In the genomic region with DNA sequence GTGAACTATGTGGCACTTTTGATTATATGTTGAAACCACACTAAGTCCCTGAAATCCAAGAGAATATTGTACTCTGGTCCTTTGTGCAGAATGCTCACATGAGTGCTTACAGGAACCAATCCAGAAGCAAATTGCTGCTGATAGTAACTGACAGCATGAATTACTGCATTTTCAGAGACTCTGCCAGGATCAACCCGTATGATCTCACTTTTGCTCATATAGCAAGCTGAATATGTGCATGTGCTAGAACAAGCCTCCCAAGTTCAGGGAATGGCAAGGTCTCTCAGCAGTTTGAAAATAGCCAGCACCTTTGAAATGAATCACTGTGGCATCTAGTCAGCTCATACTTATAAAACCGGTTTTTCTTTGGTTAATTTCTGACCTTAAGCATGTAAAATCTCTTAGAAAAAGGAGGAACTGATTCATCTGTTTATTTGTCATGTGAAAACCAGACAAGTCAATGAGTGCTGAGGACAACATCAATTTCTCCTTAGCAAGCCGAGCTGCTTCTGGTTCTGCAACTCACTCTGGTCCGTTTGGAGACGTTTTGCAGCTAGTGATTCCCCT, we compare ENCODE assay signal across 8 cellular contexts.
DNase-seq lines count a peak whose midpoint lies in the region; ATAC-seq and TF ChIP-seq lines count a peak whose summit lies in the region.

No MANE protein-coding gene starts in this region.

- no peaks in the 10 kb centered on the region for H3K9me3 ChIP-seq in GM23248 (ENCODE audit: low read depth)
- no peaks in the 10 kb centered on the region for H3K9me3 ChIP-seq in right lobe of liver
- H3K9me3 ChIP-seq in left ventricle myocardium inferior (replicated peaks), result no peaks in the 10 kb centered on the region
- H3K9me3 ChIP-seq in ovary, result no peaks in the 10 kb centered on the region

- H3K36me3 ChIP-seq in GM23248 (ENCODE audit: low read depth) (no peaks in the 10 kb centered on the region), right lobe of liver (no peaks in the 10 kb centered on the region), left ventricle myocardium inferior (no peaks in the 10 kb centered on the region), ovary (no peaks in the 10 kb centered on the region)

- TF ChIP-seq CTCF in GM12865 (IDR thresholded peaks at IDR 0.05; ENCODE audit: insufficient read depth, low read depth, low read length, missing control alignments), result no peak
- no peak for TF ChIP-seq CTCF in right lobe of liver (IDR thresholded peaks at IDR 0.05)
- TF ChIP-seq CTCF in left ventricle myocardium inferior (IDR thresholded peaks at IDR 0.05; ENCODE audit: borderline replicate concordance), result no peak
- TF ChIP-seq CTCF in ovary (IDR thresholded peaks at IDR 0.05), result no peak

- no peaks in the 10 kb centered on the region for H3K79me2 ChIP-seq in GM23248 (ENCODE audit: insufficient read depth)

- ATAC-seq in right lobe of liver, result peak; percentile 81 to 91 (median 85)

- H3F3A ChIP-seq in GM23248 (ENCODE audit: insufficient read depth), result peaks cover 35% of the 10 kb centered on the region

- H3K4me3 ChIP-seq in GM12865 (ENCODE audit: low read depth, low read length), result no peak overlapping the region
- peak overlapping the region; percentile 34; the same call in 1 of the 2 replicates for H3K4me3 ChIP-seq in GM23248
- no peak overlapping the region for H3K4me3 ChIP-seq in right lobe of liver
- H3K4me3 ChIP-seq in left ventricle myocardium inferior, result no peak overlapping the region
- H3K4me3 ChIP-seq in ovary, result no peak overlapping the region

- H3K4me2 ChIP-seq in GM23248 (ENCODE audit: unreplicated experiment), result peak overlapping the region; percentile 63

- H3K27me3 ChIP-seq in GM23248 (replicated peaks; ENCODE audit: insufficient read depth) (no peaks in the 10 kb centered on the region), right lobe of liver (no peaks in the 10 kb centered on the region), left ventricle myocardium inferior (ENCODE audit: low read depth) (no peaks in the 10 kb centered on the region), ovary (no peaks in the 10 kb centered on the region)

- TF ChIP-seq POLR2A in right lobe of liver (IDR thresholded peaks at IDR 0.05) (no peak), ovary (IDR thresholded peaks at IDR 0.05) (no peak)

- no peaks in the 10 kb centered on the region for H3K9me2 ChIP-seq in GM23248 (ENCODE audit: insufficient read depth)

- 2 to 3% methylated on average over 5 of the region's 5 CpGs for WGBS in GM23248 (ENCODE audit: low coverage in 1 of 2, low lambda C conversion rate in 2 of 2, missing lambda C conversion rate in 2 of 2), 2 experiments
- 29% methylated on average over 5 of the region's 5 CpGs for WGBS in right lobe of liver (ENCODE audit: insufficient coverage, low coverage, low lambda C conversion rate, missing lambda C conversion rate)
- 49 to 66% (median 64%) methylated on average over 5 of the region's 5 CpGs for WGBS in ovary, 3 donors

- TF ChIP-seq EP300 in ovary (IDR thresholded peaks at IDR 0.05), result no peak

- H3K4me1 ChIP-seq in GM23248 (ENCODE audit: insufficient read depth) (peaks cover 54% of the 10 kb centered on the region), right lobe of liver (peaks cover 0 to 6% (median 2%) of the 10 kb centered on the region in 4 donors), left ventricle myocardium inferior (no peaks in the 10 kb centered on the region), ovary (ENCODE audit: insufficient read depth) (no peaks in the 10 kb centered on the region)

- DNase-seq in GM12865 (ENCODE audit: low read depth), result peak; percentile 77
- peak; percentile 87 for DNase-seq in GM23248
- DNase-seq in OCI-M1 (lab: John Stamatoyannopoulos, UW), result peak; percentile 35
- no peak for DNase-seq in right lobe of liver
- DNase-seq in left ventricle myocardium inferior, result no peak
- no peak for DNase-seq in ovary
- no peak for DNase-seq in NCI-H526 treated with DMSO at 0.1 percent for 48 hours (lab: John Stamatoyannopoulos, UW)
- DNase-seq in NCI-H2029 treated with DMSO at 0.1 percent for 48 hours (lab: John Stamatoyannopoulos, UW), result no peak

- H3K27ac ChIP-seq in GM23248, result peak overlapping the region; percentile 64
- H3K27ac ChIP-seq in right lobe of liver, result peak overlapping the region in 2 of 3 donors; percentile 35 to 56
- no peak overlapping the region for H3K27ac ChIP-seq in left ventricle myocardium inferior (replicated peaks)
- no peak overlapping the region for H3K27ac ChIP-seq in ovary

- peak overlapping the region; percentile 58 for H2AFZ ChIP-seq in GM23248

- in situ Hi-C loops in GM23248 (cut with MboI), result no loop called here

- peak overlapping the region; percentile 41 for H3K9ac ChIP-seq in GM23248

- intact Hi-C loops in right lobe of liver (cut with DNase I), result no loop called here
- intact Hi-C loops in left ventricle myocardium inferior (cut with micrococcal nuclease), result no loop called here
- intact Hi-C loops in ovary (cut with DNase I), result no loop called here

- no peaks in the 10 kb centered on the region for H4K20me1 ChIP-seq in GM23248 (ENCODE audit: insufficient read depth)

Comparison
In these comparisons a context has a peak if more than half of its experiments do, and no peak if none do; other contexts are left out.
1. DNase-seq: peak in GM12865 (single experiment), GM23248 (single experiment) and OCI-M1 (single experiment); none in right lobe of liver (0 of 3), left ventricle myocardium inferior (single experiment), ovary (0 of 5), NCI-H526 treated with DMSO at 0.1 percent for 48 hours (single experiment) and NCI-H2029 treated with DMSO at 0.1 percent for 48 hours (single experiment).
2. H3K27ac ChIP-seq: peak in GM23248 (single experiment) and right lobe of liver (2 of 3); none in left ventricle myocardium inferior (single experiment) and ovary (0 of 2).